Comparison of ENCODE assay signal across 17 cellular contexts in the genomic region with DNA sequence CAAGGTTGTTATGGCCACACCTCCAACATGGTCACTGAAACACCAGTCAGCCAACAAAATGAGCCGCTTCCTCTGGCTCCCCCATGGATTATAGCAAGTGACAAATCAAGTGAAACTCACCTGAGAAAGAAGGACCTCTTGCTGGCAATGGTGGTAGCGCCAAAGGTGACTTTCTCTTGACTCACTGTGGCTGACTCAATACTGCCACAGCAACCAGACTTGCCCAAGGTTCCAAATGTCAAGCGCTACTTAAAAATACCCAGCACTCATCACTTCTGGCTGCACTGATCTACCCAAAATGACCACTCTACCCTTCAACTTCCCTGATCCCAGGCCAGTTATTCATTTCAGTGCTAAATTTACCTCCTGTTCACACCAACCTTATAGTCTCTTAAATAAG.
A peak's percentile ranks its signal among the peaks of the same experiment; 100 is the strongest.
DNase-seq lines count a peak whose midpoint lies in the region; ATAC-seq, FAIRE-seq and TF ChIP-seq lines count a peak whose summit lies in the region.
"Had no signal": no experiment of that assay in that cellular context is flagged by ENCODE, and none has a peak within 500 bp of the region (broad histone marks: within the 10 kb centered on the region; RNA-seq: fewer than 3 reads in every experiment).

No MANE protein-coding gene starts in this region.

- H3K4me1 Mint-ChIP-seq in activated CD4-positive, alpha-beta T cell treated with anti-CD3 and anti-CD28 coated beads for 36 hours = peaks cover 40% of the 10 kb centered on the region
- H3K4me1 Mint-ChIP-seq in neural progenitor cell = peaks cover 6% of the 10 kb centered on the region

- H3K36me3 ChIP-seq in PC-9 (ENCODE audit: low read depth) = no peaks in the 10 kb centered on the region
- H3K36me3 ChIP-seq in bronchial epithelial cell (ENCODE audit: control insufficient read depth, insufficient read depth, low read length) = no peaks in the 10 kb centered on the region
- no peaks in the 10 kb centered on the region for H3K36me3 ChIP-seq in neural progenitor cell

- H3K9me3 Mint-ChIP-seq in activated CD4-positive, alpha-beta T cell treated with anti-CD3 and anti-CD28 coated beads for 36 hours (ENCODE audit: low read depth) = no peaks in the 10 kb centered on the region
- H3K9me3 Mint-ChIP-seq in neural progenitor cell = no peaks in the 10 kb centered on the region

- H3K9me3 ChIP-seq in PC-9 (ENCODE audit: insufficient read depth, low read depth) (no peaks in the 10 kb centered on the region), neural progenitor cell (ENCODE audit: low read depth) (no peaks in the 10 kb centered on the region)

- no peaks in the 10 kb centered on the region for H3K9me2 ChIP-seq in PC-9 (ENCODE audit: insufficient read depth)

- no peak overlapping the region for H3K4me3 Mint-ChIP-seq in activated CD4-positive, alpha-beta T cell treated with anti-CD3 and anti-CD28 coated beads for 36 hours
- H3K4me3 Mint-ChIP-seq in neural progenitor cell = no peak overlapping the region
- H3K4me3 Mint-ChIP-seq: HFFc6 had no signal

- CTCF ChIA-PET in activated CD4-positive, alpha-beta T cell treated with anti-CD3 and anti-CD28 coated beads for 36 hours (lab: Charles Lee) = interaction anchor here (0.6 to 0.8 kb wide), 3 partner anchors 37 to 343 kb away, joined by 3 read pairs; no protein-coding TSS in a partner anchor
- CTCF ChIA-PET in PC-9 (lab: Charles Lee) = no interaction called here

- no peaks in the 10 kb centered on the region for H3K27me3 Mint-ChIP-seq in activated CD4-positive, alpha-beta T cell treated with anti-CD3 and anti-CD28 coated beads for 36 hours
- H3K27me3 Mint-ChIP-seq in neural progenitor cell (ENCODE audit: insufficient read depth, low read depth) = peaks cover 11% of the 10 kb centered on the region

- POLR2A ChIA-PET in activated CD4-positive, alpha-beta T cell treated with anti-CD3 and anti-CD28 coated beads for 36 hours (lab: Charles Lee) = no interaction called here
- POLR2A ChIA-PET in PC-9 (lab: Charles Lee; ENCODE audit: unreplicated experiment) = no interaction called here

- peak overlapping the region; percentile 66; the same call in 1 of the 2 replicates for H2AFZ ChIP-seq in PC-9
- no peak overlapping the region for H2AFZ ChIP-seq in neural progenitor cell (replicated peaks)
- H2AFZ ChIP-seq: hepatocyte had no signal

- peak; percentile 75 for FAIRE-seq in bronchial epithelial cell (lab: Jason Lieb, UNC)

- no peak overlapping the region for H3K4me2 ChIP-seq in PC-9
- no peak overlapping the region for H3K4me2 ChIP-seq in neural progenitor cell
- H3K4me2 ChIP-seq: hepatocyte had no signal

- H3K27ac ChIP-seq in PC-9 (peak overlapping the region; percentile 49; the same call in 1 of the 2 replicates), neural progenitor cell (no peak overlapping the region)
- H3K27ac ChIP-seq: C4-2B, dorsolateral prefrontal cortex, hepatocyte had no signal

- no peak overlapping the region for H3K9ac ChIP-seq in neural progenitor cell

- H4K20me1 ChIP-seq in PC-9 (ENCODE audit: insufficient read depth) (no peaks in the 10 kb centered on the region), neural progenitor cell (ENCODE audit: low read depth) (no peaks in the 10 kb centered on the region)

- H3K79me2 ChIP-seq in PC-9 (ENCODE audit: low read depth) (no peaks in the 10 kb centered on the region), neural progenitor cell (ENCODE audit: low read depth) (no peaks in the 10 kb centered on the region)
- H3K79me2 ChIP-seq: hepatocyte had no signal

- H3F3A ChIP-seq in PC-9 (ENCODE audit: insufficient read depth, low read depth) (no peaks in the 10 kb centered on the region), neural progenitor cell (ENCODE audit: low read depth) (no peaks in the 10 kb centered on the region)

- 0 out of 2 replicates have a peak, but pooled peaks cover 5% of the 10 kb centered on the region for H3K4me1 ChIP-seq in PC-9 (replicated peaks; ENCODE audit: insufficient read depth)
- H3K4me1 ChIP-seq in neural progenitor cell = no peaks in the 10 kb centered on the region

- H3K27ac Mint-ChIP-seq in activated CD4-positive, alpha-beta T cell treated with anti-CD3 and anti-CD28 coated beads for 36 hours = peak overlapping the region; percentile 38
- no peak overlapping the region for H3K27ac Mint-ChIP-seq in neural progenitor cell
- H3K27ac Mint-ChIP-seq: HFFc6 had no signal

- no peak overlapping the region for H3K4me3 ChIP-seq in PC-9
- H3K4me3 ChIP-seq in bronchial epithelial cell (ENCODE audit: low read depth, low read length) = no peak overlapping the region
- H3K4me3 ChIP-seq in neural progenitor cell = no peak overlapping the region
- H3K4me3 ChIP-seq: dorsolateral prefrontal cortex, hepatocyte had no signal

- H3K27me3 ChIP-seq in PC-9 (ENCODE audit: insufficient read depth, low read depth) (no peaks in the 10 kb centered on the region), bronchial epithelial cell (ENCODE audit: control insufficient read depth, insufficient read depth, low read length) (no peaks in the 10 kb centered on the region), neural progenitor cell (no peaks in the 10 kb centered on the region)

- no TSS peak for BruUV-seq in PC-9 (replicated peaks; lab: Mats Ljungman, UMichigan)

- TF ChIP-seq CTCF in PC-9 (conservative IDR thresholded peaks at IDR 0.05) = no peak
- peak; percentile 16 for TF ChIP-seq CTCF in bronchial epithelial cell (IDR thresholded peaks at IDR 0.05; ENCODE audit: insufficient read depth, low read length, severe bottlenecking)
- TF ChIP-seq CTCF in neural progenitor cell (IDR thresholded peaks at IDR 0.05) = no peak

- H3K36me3 Mint-ChIP-seq in activated CD4-positive, alpha-beta T cell treated with anti-CD3 and anti-CD28 coated beads for 36 hours (ENCODE audit: low read depth) = no peaks in the 10 kb centered on the region
- H3K36me3 Mint-ChIP-seq in neural progenitor cell = no peaks in the 10 kb centered on the region

- peak; percentile 80 for DNase-seq in activated CD4-positive, alpha-beta T cell treated with anti-CD3 and anti-CD28 coated beads for 36 hours
- DNase-seq in activated CD4-positive, alpha-beta T cell treated with anti-CD3 and anti-CD28 coated beads for 1 hour = no peak
- DNase-seq in PC-9 = peak in 1 of 2 experiments; percentile 37
- peak; percentile 92 for DNase-seq in bronchial epithelial cell (ENCODE audit: low read depth)
- peak; percentile 54 to 61 for DNase-seq in stimulated activated CD4-positive, alpha-beta T cell treated with anti-CD3 and anti-CD28 coated beads, Interleukin-15, amount 100 ng/mL, for 48 hours (ENCODE audit: low read depth in 2 of 2)
- no peak for DNase-seq in neural progenitor cell (ENCODE audit: low spot score)
- DNase-seq in NCI-H446 (lab: John Stamatoyannopoulos, UW) = no peak
- DNase-seq in LoVo (ENCODE audit: low spot score) = no peak
- DNase-seq: DMS79, dorsolateral prefrontal cortex, HFFc6, IMR-90, NCI-H2107, NCI-H774 had no signal

- intact Hi-C loops in activated CD4-positive, alpha-beta T cell treated with anti-CD3 and anti-CD28 coated beads for 36 hours (cut with DNase I, micrococcal nuclease) = loop anchor here in 1 of 2 experiments (1.0 kb wide), 1 partner anchor 69 kb away; no protein-coding TSS in a partner anchor
- intact Hi-C loops in PC-9 (cut with micrococcal nuclease; ENCODE audit: unreplicated experiment) = no loop called here

- peak; percentile 91 for ATAC-seq in activated CD4-positive, alpha-beta T cell treated with anti-CD3 and anti-CD28 coated beads for 36 hours
- ATAC-seq: Panc1 had no signal

Comparison
In these comparisons a context has a peak if more than half of its experiments do, and no peak if none do; other contexts are left out.
1. DNase-seq: peak in activated CD4-positive, alpha-beta T cell treated with anti-CD3 and anti-CD28 coated beads for 36 hours (single experiment), bronchial epithelial cell (single experiment) and stimulated activated CD4-positive, alpha-beta T cell treated with anti-CD3 and anti-CD28 coated beads, Interleukin-15, amount 100 ng/mL, for 48 hours (2 of 2); none in activated CD4-positive, alpha-beta T cell treated with anti-CD3 and anti-CD28 coated beads for 1 hour (single experiment), neural progenitor cell (single experiment), NCI-H446 (0 of 2) and LoVo (single experiment).